1 cellular context compared by ENCODE assay signal in the genomic region with DNA sequence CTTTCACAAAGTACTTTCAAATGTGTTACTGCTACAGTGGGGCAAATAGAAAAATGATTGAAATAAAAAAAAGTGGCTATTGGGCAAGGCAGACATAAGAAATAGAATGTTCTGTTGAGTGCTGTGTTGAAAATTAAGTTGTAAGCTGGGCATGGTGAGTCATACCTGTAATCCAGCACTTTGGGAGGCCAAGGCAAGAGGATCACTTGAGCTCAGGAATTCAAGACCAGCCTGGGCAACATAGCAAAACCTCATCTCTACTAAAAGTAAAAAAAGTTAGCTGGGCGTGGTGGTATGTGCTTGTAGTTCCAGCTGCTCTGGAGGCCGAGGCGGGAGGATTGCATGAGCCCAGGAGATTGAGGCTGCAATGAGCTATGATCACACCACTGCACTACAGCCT.
TF ChIP-seq lines count a peak whose summit lies in the region.

No MANE protein-coding gene starts in this region.

TF ChIP-seq in GM12891, 5 proteins besides CTCF, POLR2A, EP300 and RAD21:
- TF ChIP-seq TAF1 (IDR thresholded peaks at IDR 0.05; ENCODE audit: low read depth, low read length) (no peak), POLR2AphosphoS5 (IDR thresholded peaks at IDR 0.05; ENCODE audit: low read depth, low read length) (no peak), SPI1 (IDR thresholded peaks at IDR 0.05; ENCODE audit: low read depth, low read length) (no peak), PAX5 (IDR thresholded peaks at IDR 0.05; ENCODE audit: insufficient read depth, low read length, severe bottlenecking) (no peak), POU2F2 (IDR thresholded peaks at IDR 0.05; ENCODE audit: low read depth, low read length) (no peak)
